In genomic region chr15:95606551-95606950, GRCh38 we compare ENCODE assay signal across 23 cellular contexts.
"Had no signal": no experiment of that assay in that cellular context is flagged by ENCODE, and none has a peak within 500 bp of the region (broad histone marks: within the 10 kb centered on the region; RNA-seq: fewer than 3 reads in every experiment).

No MANE protein-coding gene starts in this region.

- H3K9ac ChIP-seq: KMS-11 had no signal

- FAIRE-seq: HTR-8/SVneo, RCC 7860 had no signal

- H3K27ac ChIP-seq: HL-60, KMS-11 had no signal

- ATAC-seq: SK-N-SH treated with all-trans-retinoic acid at 6 μM for 48 hours had no signal

- DNase-seq: Kasumi-1, MM.1S, NCI-H1092 treated with DMSO at 0.1 percent for 48 hours, NCI-H1436, NCI-H187, NCI-H2029, NCI-H2081 treated with DMSO at 0.1 percent for 48 hours, NCI-H2171, NCI-H226, NCI-H446, NCI-H510A, NCI-H524 treated with DMSO at 0.1 percent for 48 hours, NCI-H69, NCI-H774, Right ventricle myocardium superior, RPMI8226, SIG-M5, T-helper 1 cell had no signal

- H3K4me2 ChIP-seq: KMS-11 had no signal
